In genomic region chr16:15457390-15457789, GRCh38 we compare ENCODE assay signal across 20 cellular contexts. TPM values are rescaled to one million over a fixed set of nuclear protein-coding genes. Genes with fewer than 3 reads are reported as not detected.
DNase-seq lines count a peak whose midpoint lies in the region; ATAC-seq and TF ChIP-seq lines count a peak whose summit lies in the region.
"Had no signal": no experiment of that assay in that cellular context is flagged by ENCODE, and none has a peak within 500 bp of the region (broad histone marks: within the 10 kb centered on the region; RNA-seq: fewer than 3 reads in every experiment).

No MANE protein-coding gene starts in this region.

- intact Hi-C loops in IMR-90 (cut with micrococcal nuclease): no loop called here

- H3K4me3 ChIP-seq in IMR-90 (ENCODE audit: insufficient read depth, low read depth, low read length): no peak overlapping the region
- H3K4me3 ChIP-seq: A549, GM23248 had no signal

- POLR2A ChIA-PET in IMR-90 (lab: Charles Lee; ENCODE audit: unreplicated experiment): no interaction called here

- no peak overlapping the region for H3K9ac ChIP-seq in IMR-90 (ENCODE audit: low read depth, low read length)
- H3K9ac ChIP-seq: GM23248 had no signal

- H2AK9ac ChIP-seq in IMR-90 (replicated peaks; ENCODE audit: low read depth, low read length, poor library complexity): peak overlapping the region; percentile 72

- H2BK15ac ChIP-seq in IMR-90 (ENCODE audit: low read depth, low read length): no peak overlapping the region

- peak overlapping the region; percentile 15 for H3K27ac Mint-ChIP-seq in activated naive CD8-positive, alpha-beta T cell treated with anti-CD3 and anti-CD28 coated beads, Interleukin-2, amount 50 U/mL, for 24 hours
- no peak overlapping the region for H3K27ac Mint-ChIP-seq in activated naive CD8-positive, alpha-beta T cell treated with anti-CD3 and anti-CD28 coated beads for 36 hours
- peak overlapping the region; percentile 25 for H3K27ac Mint-ChIP-seq in progenitor cell of endocrine pancreas
- no peak overlapping the region for H3K27ac Mint-ChIP-seq in type B pancreatic cell
- H3K27ac Mint-ChIP-seq: CD4-positive, alpha-beta T cell; CD8-positive, alpha-beta memory T cell had no signal

- no peak overlapping the region for H4K91ac ChIP-seq in IMR-90 (ENCODE audit: insufficient read depth, low read depth, low read length)

- no peak overlapping the region for H2BK20ac ChIP-seq in IMR-90 (ENCODE audit: low read depth, low read length)

- H2BK120ac ChIP-seq in IMR-90 (ENCODE audit: low read depth, low read length): no peak overlapping the region

- H2AFZ ChIP-seq in IMR-90 (replicated peaks; ENCODE audit: low read length, poor library complexity): no peak overlapping the region
- H2AFZ ChIP-seq: GM23248 had no signal

- H4K20me1 ChIP-seq in IMR-90 (ENCODE audit: insufficient read depth, low read length): peaks cover 22% of the 10 kb centered on the region

- no peak overlapping the region for H3K4me2 ChIP-seq in IMR-90 (ENCODE audit: low read depth, low read length)
- H3K4me2 ChIP-seq: A549 had no signal

- H3K9me3 Mint-ChIP-seq in activated naive CD8-positive, alpha-beta T cell treated with anti-CD3 and anti-CD28 coated beads, Interleukin-2, amount 50 U/mL, for 24 hours: no peaks in the 10 kb centered on the region
- no peaks in the 10 kb centered on the region for H3K9me3 Mint-ChIP-seq in activated naive CD8-positive, alpha-beta T cell treated with anti-CD3 and anti-CD28 coated beads for 36 hours
- H3K9me3 Mint-ChIP-seq in progenitor cell of endocrine pancreas (ENCODE audit: low read depth) (no peaks in the 10 kb centered on the region), type B pancreatic cell (no peaks in the 10 kb centered on the region)
- H3K9me3 Mint-ChIP-seq: CD4-positive, alpha-beta T cell; CD8-positive, alpha-beta memory T cell had no signal

- no peak overlapping the region for H3K4me3 Mint-ChIP-seq in activated naive CD8-positive, alpha-beta T cell treated with anti-CD3 and anti-CD28 coated beads, Interleukin-2, amount 50 U/mL, for 24 hours
- no peak overlapping the region for H3K4me3 Mint-ChIP-seq in activated naive CD8-positive, alpha-beta T cell treated with anti-CD3 and anti-CD28 coated beads for 36 hours
- H3K4me3 Mint-ChIP-seq in progenitor cell of endocrine pancreas (ENCODE audit: low read depth) (no peak overlapping the region), type B pancreatic cell (no peak overlapping the region)
- H3K4me3 Mint-ChIP-seq: CD4-positive, alpha-beta T cell; CD8-positive, alpha-beta memory T cell had no signal

- WGBS in IMR-90 (ENCODE audit: extremely low coverage in 2 of 2, insufficient read length in 1 of 2), 2 experiments: 73% methylated on average over 2 of the region's 4 CpGs; no CpG with 5 or more reads in 1 of the 2 experiments

- no peak overlapping the region for H4K8ac ChIP-seq in IMR-90 (ENCODE audit: low read depth in 2 of 2, low read length in 2 of 2)

- no peak overlapping the region for H3K27ac ChIP-seq in IMR-90 (ENCODE audit: insufficient read depth, low read length)
- H3K27ac ChIP-seq: A549, C4-2B, GM23248 had no signal

- H3K79me1 ChIP-seq in IMR-90 (ENCODE audit: low read depth in 1 of 2, low read length in 2 of 2): peaks cover 23 to 34% of the 10 kb centered on the region in 2 experiments; a peak in 3 of 4 replicates

- H3K9me1 ChIP-seq in IMR-90 (ENCODE audit: insufficient read depth, low read length): peaks cover 8% of the 10 kb centered on the region

- H3K9me3 ChIP-seq in IMR-90 (ENCODE audit: control insufficient read depth, insufficient read depth, low read length): no peaks in the 10 kb centered on the region
- H3K9me3 ChIP-seq: A549 had no signal

- no peak overlapping the region for H3K4ac ChIP-seq in IMR-90 (ENCODE audit: low read depth, low read length)

- CTCF ChIA-PET in IMR-90 (lab: Yijun Ruan, JAX): interaction anchor here (0.5 kb wide), 1 partner anchor 29 kb away, joined by 3 read pairs; no protein-coding TSS in a partner anchor

- no peak for TF ChIP-seq RAD21 in IMR-90 (IDR thresholded peaks at IDR 0.05; ENCODE audit: low read length)

- no peaks in the 10 kb centered on the region; the same call in 1 of the 2 replicates for H3K4me1 ChIP-seq in IMR-90 (ENCODE audit: control insufficient read depth, insufficient read depth, low read length)

- peak; percentile 40 for ATAC-seq in activated naive CD8-positive, alpha-beta T cell treated with anti-CD3 and anti-CD28 coated beads, Interleukin-2, amount 50 U/mL, for 24 hours
- no peak for ATAC-seq in IMR-90 (ENCODE audit: low read depth)

- peaks cover 6% of the 10 kb centered on the region for H3K27me3 Mint-ChIP-seq in activated naive CD8-positive, alpha-beta T cell treated with anti-CD3 and anti-CD28 coated beads, Interleukin-2, amount 50 U/mL, for 24 hours
- peaks cover 8% of the 10 kb centered on the region for H3K27me3 Mint-ChIP-seq in activated naive CD8-positive, alpha-beta T cell treated with anti-CD3 and anti-CD28 coated beads for 36 hours
- H3K27me3 Mint-ChIP-seq in progenitor cell of endocrine pancreas (no peaks in the 10 kb centered on the region), type B pancreatic cell (peaks cover 7% of the 10 kb centered on the region)

- H3K36me3 Mint-ChIP-seq in activated naive CD8-positive, alpha-beta T cell treated with anti-CD3 and anti-CD28 coated beads, Interleukin-2, amount 50 U/mL, for 24 hours (ENCODE audit: low read depth): peaks cover 6% of the 10 kb centered on the region
- H3K36me3 Mint-ChIP-seq in activated naive CD8-positive, alpha-beta T cell treated with anti-CD3 and anti-CD28 coated beads for 36 hours: no peaks in the 10 kb centered on the region
- H3K36me3 Mint-ChIP-seq in progenitor cell of endocrine pancreas (ENCODE audit: insufficient read depth) (no peaks in the 10 kb centered on the region), type B pancreatic cell (no peaks in the 10 kb centered on the region)
- H3K36me3 Mint-ChIP-seq: CD8-positive, alpha-beta memory T cell had no signal

- H3K18ac ChIP-seq in IMR-90 (ENCODE audit: low read depth, low read length): no peak overlapping the region

- peaks cover 11% of the 10 kb centered on the region for H3K4me1 Mint-ChIP-seq in activated naive CD8-positive, alpha-beta T cell treated with anti-CD3 and anti-CD28 coated beads, Interleukin-2, amount 50 U/mL, for 24 hours
- peaks cover under 1% of the 10 kb centered on the region for H3K4me1 Mint-ChIP-seq in activated naive CD8-positive, alpha-beta T cell treated with anti-CD3 and anti-CD28 coated beads for 36 hours
- H3K4me1 Mint-ChIP-seq in progenitor cell of endocrine pancreas (ENCODE audit: low read depth): peaks cover 30% of the 10 kb centered on the region
- H3K4me1 Mint-ChIP-seq in type B pancreatic cell (ENCODE audit: unreplicated experiment): peaks cover 18% of the 10 kb centered on the region
- H3K4me1 Mint-ChIP-seq: CD8-positive, alpha-beta memory T cell had no signal

- DNase-seq in activated naive CD8-positive, alpha-beta T cell treated with anti-CD3 and anti-CD28 coated beads, Interleukin-2, amount 50 U/mL, for 24 hours: no peak
- DNase-seq in activated naive CD8-positive, alpha-beta T cell treated with anti-CD3 and anti-CD28 coated beads for 36 hours: no peak
- DNase-seq in IMR-90 (no peak), progenitor cell of endocrine pancreas (ENCODE audit: low spot score, unreplicated experiment) (no peak), type B pancreatic cell (ENCODE audit: extremely low spot score, unreplicated experiment) (peak; percentile 8), DMS79 treated with DMSO at 0.1 percent for 48 hours (lab: John Stamatoyannopoulos, UW) (no peak)
- no peak for DNase-seq in stimulated activated CD8-positive, alpha-beta memory T cell treated with anti-CD3 and anti-CD28 coated beads, Interleukin-4, amount 100 ng/mL, for 48 hours
- DNase-seq: 8988T; ACHN; AML-193; CD4-positive, alpha-beta T cell; CD8-positive, alpha-beta memory T cell; DMS 273 treated with DMSO at 0.1 percent for 48 hours; DMS79; GF-D8; GM23248; H7; HCEC 1CT had no signal

- H3K56ac ChIP-seq in IMR-90 (ENCODE audit: extremely low read depth, insufficient read depth, low read length): no peak overlapping the region

- no peaks in the 10 kb centered on the region for H3K27me3 ChIP-seq in IMR-90 (ENCODE audit: control insufficient read depth, insufficient read depth, low read length)

- H3K36me3 ChIP-seq in IMR-90 (ENCODE audit: control insufficient read depth, insufficient read depth, low read length): peaks cover 2% of the 10 kb centered on the region; the same call in 1 of the 2 replicates

- in situ Hi-C loops in IMR-90 (cut with MboI; ENCODE audit: low sequenced_read_pairs): no loop called here

- H2AK5ac ChIP-seq in IMR-90 (ENCODE audit: low read depth, low read length): no peak overlapping the region

- H3K23ac ChIP-seq in IMR-90 (ENCODE audit: low read depth, low read length): no peak overlapping the region

- no peak overlapping the region for H4K5ac ChIP-seq in IMR-90 (ENCODE audit: low read depth, low read length)

- BruUV-seq in IMR-90 (replicated peaks; lab: Mats Ljungman, UMichigan): no TSS peak

- no peak for TF ChIP-seq CTCF in IMR-90 (conservative IDR thresholded peaks at IDR 0.05; ENCODE audit: low read depth, low read length)
- no peak for TF ChIP-seq CTCF in progenitor cell of endocrine pancreas (IDR thresholded peaks at IDR 0.05; ENCODE audit: unreplicated experiment)
- no peak for TF ChIP-seq CTCF in type B pancreatic cell (conservative IDR thresholded peaks at IDR 0.05)

- H2BK5ac ChIP-seq in IMR-90 (ENCODE audit: low read depth, low read length, poor library complexity, severe bottlenecking): no peak overlapping the region

- TF ChIP-seq POLR2A in IMR-90 (IDR thresholded peaks at IDR 0.05; ENCODE audit: low read depth, low read length): no peak

- no peak overlapping the region; the same call in 1 of the 2 replicates for H3K14ac ChIP-seq in IMR-90 (replicated peaks; ENCODE audit: low read depth, low read length)

- dilution Hi-C loops in IMR-90 (cut with HindIII; ENCODE audit: low sequenced_read_pairs, unreplicated experiment): no loop called here

TF ChIP-seq in IMR-90, 13 proteins besides CTCF, POLR2A, EP300 and RAD21 (continues in another document):
- no peak for TF ChIP-seq BHLHE40 (IDR thresholded peaks at IDR 0.05; ENCODE audit: low read depth, low read length)

RNA-seq across cellular contexts. Expression of gene BMERB1, which starts 23.0 kb away (rescaled TPM):
- total RNA-seq in activated naive CD8-positive, alpha-beta T cell treated with anti-CD3 and anti-CD28 coated beads for 36 hours: 10 to 100 TPM; 19.9 to 24.8 TPM
- total RNA-seq in IMR-90 (2012; rRNA removed) (22.5 and 22.6 TPM in 2 replicates), progenitor cell of endocrine pancreas (13.5 and 16.1 TPM in 2 replicates), type B pancreatic cell (ENCODE audit: low replicate concordance) (5.2 and 26.4 TPM in 2 replicates)
- polyA plus RNA-seq in IMR-90 (2012; rRNA removed): 31.2 and 32.9 TPM in 2 replicates
- polyA plus RNA-seq in IMR-90 (2012; cell fraction: cytosol; rRNA removed): 21.4 and 35.3 TPM in 2 replicates
- 27.4 and 30.5 TPM in 2 replicates for polyA plus RNA-seq in IMR-90 (2012; cell fraction: nucleus; rRNA removed; ENCODE audit: low replicate concordance)

Comparison
In these comparisons a context has a peak if more than half of its experiments do, and no peak if none do; other contexts are left out.
1. H3K27ac Mint-ChIP-seq: peak in activated naive CD8-positive, alpha-beta T cell treated with anti-CD3 and anti-CD28 coated beads, Interleukin-2, amount 50 U/mL, for 24 hours (single experiment) and progenitor cell of endocrine pancreas (single experiment); none in activated naive CD8-positive, alpha-beta T cell treated with anti-CD3 and anti-CD28 coated beads for 36 hours (single experiment) and type B pancreatic cell (single experiment).